Comparison of ENCODE assay signal across 14 cellular contexts in genomic region chr17:20465535-20465934, GRCh38. TPM values are rescaled to one million over a fixed set of nuclear protein-coding genes. Genes with fewer than 3 reads are reported as not detected.
"Had no signal": no experiment of that assay in that cellular context is flagged by ENCODE, and none has a peak within 500 bp of the region (broad histone marks: within the 10 kb centered on the region; RNA-seq: fewer than 3 reads in every experiment).

No MANE protein-coding gene starts in this region.

RNA-seq across cellular contexts. Expression of gene LGALS9B, which starts 1.8 kb away (rescaled TPM):
- total RNA-seq: kidney epithelial cell; liver; lower lobe of right lung; mammary epithelial cell; naive thymus-derived CD8-positive, alpha-beta T cell; neural crest cell; osteoblast; pancreas; prostate gland; sigmoid colon; subcutaneous adipose tissue; suprapubic skin; ureter; uterus had no signal
- polyA plus RNA-seq: liver; mammary epithelial cell; naive thymus-derived CD8-positive, alpha-beta T cell; pancreas had no signal
